ENCODE assay signal across 21 cellular contexts in the genomic region with DNA sequence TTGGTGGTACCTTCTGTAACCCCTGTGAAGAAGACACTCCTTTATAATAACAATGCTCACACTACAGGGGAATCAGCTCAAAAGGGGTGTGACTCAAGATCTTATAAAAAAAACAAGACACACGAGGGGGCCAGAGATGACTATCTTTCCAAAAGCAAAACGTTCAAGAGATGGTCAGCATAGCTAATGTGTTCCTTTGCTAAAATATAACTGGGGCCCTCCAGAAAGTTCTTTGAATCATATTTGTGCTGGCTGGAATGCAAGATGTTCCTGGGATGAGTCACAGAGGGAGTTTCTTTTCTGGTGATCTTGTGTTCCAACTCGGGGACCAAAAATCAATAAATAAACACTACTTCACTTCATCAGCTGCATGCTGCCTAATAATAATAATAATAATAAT. TPM values are rescaled to one million over a fixed set of nuclear protein-coding genes. Genes with fewer than 3 reads are reported as not detected.
DNase-seq lines count a peak whose midpoint lies in the region; ATAC-seq and TF ChIP-seq lines count a peak whose summit lies in the region.
"Had no signal": no experiment of that assay in that cellular context is flagged by ENCODE, and none has a peak within 500 bp of the region (broad histone marks: within the 10 kb centered on the region; RNA-seq: fewer than 3 reads in every experiment).

No MANE protein-coding gene starts in this region.

- H3K4me1 ChIP-seq in breast epithelium: no peaks in the 10 kb centered on the region
- H3K4me1 ChIP-seq: SJCRH30 had no signal

- CTCF ChIA-PET in MCF 10A (lab: Yijun Ruan, JAX): interaction anchor here (0.6 to 2.7 kb wide), 6 partner anchors 9 to 459 kb away, joined by 3 to 10 read pairs (median 3); no protein-coding TSS in a partner anchor

- no peaks in the 10 kb centered on the region for H3K36me3 ChIP-seq in breast epithelium
- H3K36me3 ChIP-seq: SJCRH30 had no signal

- H3K9me3 ChIP-seq in breast epithelium: no peaks in the 10 kb centered on the region
- H3K9me3 ChIP-seq: SJCRH30 had no signal

- DNase-seq in MCF 10A (ENCODE audit: unreplicated experiment) (peak; percentile 17), breast epithelium (ENCODE audit: low spot score in 2 of 2) (no peak), astrocyte of the spinal cord (ENCODE audit: low read depth, low spot score) (peak; percentile 50), hepatic stellate cell (ENCODE audit: low spot score) (peak; percentile 15), SW480 (ENCODE audit: low spot score) (no peak)
- DNase-seq in activated CD4-positive, alpha-beta T cell treated with anti-CD3 and anti-CD28 coated beads for 4 hours: no peak
- DNase-seq: 8988T; activated CD4-positive, CD25-positive, alpha-beta regulatory T cell treated with anti-CD3 and anti-CD28 coated beads, Interleukin-2, amount 50 U/mL, for 72 hours; activated naive CD8-positive, alpha-beta T cell treated with anti-CD3 and anti-CD28 coated beads, Interleukin-2, amount 10 ng/mL, durations not matched to agents 7 days and 5 days; CD4-positive, CD25-positive, alpha-beta regulatory T cell; DMS79; hippocampal formation; KG1; NCI-H1092; NCI-H2107; NCI-H69; SJCRH30 had no signal

- H3K4me3 ChIP-seq in breast epithelium (no peak overlapping the region), astrocyte of the spinal cord (ENCODE audit: low read depth, low read length) (no peak overlapping the region)
- H3K4me3 ChIP-seq: SJCRH30 had no signal

- POLR2A ChIA-PET in MCF 10A (lab: Yijun Ruan, JAX): interaction anchor here (0.5 kb wide), 1 partner anchor 10 kb away, joined by 4 read pairs; no protein-coding TSS in a partner anchor

- H3K4me1 Mint-ChIP-seq in MCF 10A (ENCODE audit: insufficient read depth, unreplicated experiment): no peaks in the 10 kb centered on the region
- H3K4me1 Mint-ChIP-seq: activated naive CD8-positive, alpha-beta T cell treated with anti-CD3 and anti-CD28 coated beads, Interleukin-2, amount 10 ng/mL, durations not matched to agents 7 days and 5 days; CD4-positive, CD25-positive, alpha-beta regulatory T cell had no signal

- ATAC-seq in HG03095 (IDR thresholded peaks at IDR 0.05; ENCODE audit: unreplicated experiment) (no peak), HG03097 (IDR thresholded peaks at IDR 0.05; ENCODE audit: low FRiP score, unreplicated experiment) (no peak)
- ATAC-seq: esophagus mucosa had no signal

- in situ Hi-C loops in astrocyte of the spinal cord (cut with HindIII; ENCODE audit: low sequenced_read_pairs): no loop called here

- no peak for TF ChIP-seq CTCF in MCF 10A (IDR thresholded peaks at IDR 0.05; ENCODE audit: unreplicated experiment)
- no peak for TF ChIP-seq CTCF in breast epithelium (IDR thresholded peaks at IDR 0.05)
- no peak for TF ChIP-seq CTCF in astrocyte of the spinal cord (IDR thresholded peaks at IDR 0.05; ENCODE audit: low read depth, low read length)

- H3K27me3 Mint-ChIP-seq in MCF 10A (ENCODE audit: insufficient read depth, unreplicated experiment): no peaks in the 10 kb centered on the region
- H3K27me3 Mint-ChIP-seq: activated naive CD8-positive, alpha-beta T cell treated with anti-CD3 and anti-CD28 coated beads, Interleukin-2, amount 10 ng/mL, durations not matched to agents 7 days and 5 days; CD4-positive, CD25-positive, alpha-beta regulatory T cell had no signal

- no peaks in the 10 kb centered on the region for H3K36me3 Mint-ChIP-seq in MCF 10A (ENCODE audit: insufficient read depth, unreplicated experiment)
- H3K36me3 Mint-ChIP-seq: activated naive CD8-positive, alpha-beta T cell treated with anti-CD3 and anti-CD28 coated beads, Interleukin-2, amount 10 ng/mL, durations not matched to agents 7 days and 5 days; CD4-positive, CD25-positive, alpha-beta regulatory T cell had no signal

- no peak overlapping the region for H3K4me3 Mint-ChIP-seq in MCF 10A (ENCODE audit: unreplicated experiment)
- H3K4me3 Mint-ChIP-seq: activated naive CD8-positive, alpha-beta T cell treated with anti-CD3 and anti-CD28 coated beads, Interleukin-2, amount 10 ng/mL, durations not matched to agents 7 days and 5 days; CD4-positive, CD25-positive, alpha-beta regulatory T cell had no signal

- BruUV-seq in MCF 10A (replicated peaks; lab: Mats Ljungman, UMichigan): no TSS peak

- no peak for TF ChIP-seq POLR2A in breast epithelium (IDR thresholded peaks at IDR 0.05)

- peaks cover 0 to 50% of the 10 kb centered on the region in 2 donors for H3K27me3 ChIP-seq in breast epithelium
- H3K27me3 ChIP-seq: SJCRH30 had no signal

- H3K9me3 Mint-ChIP-seq in MCF 10A (ENCODE audit: unreplicated experiment): peaks cover 13% of the 10 kb centered on the region
- H3K9me3 Mint-ChIP-seq: activated naive CD8-positive, alpha-beta T cell treated with anti-CD3 and anti-CD28 coated beads, Interleukin-2, amount 10 ng/mL, durations not matched to agents 7 days and 5 days had no signal

- intact Hi-C loops in MCF 10A (cut with micrococcal nuclease) (no loop called here), breast epithelium (cut with DNase I; ENCODE audit: low total_unique reads) (no loop called here)

- H3K27ac Mint-ChIP-seq in MCF 10A (ENCODE audit: low read depth, unreplicated experiment): no peak overlapping the region
- H3K27ac Mint-ChIP-seq: activated naive CD8-positive, alpha-beta T cell treated with anti-CD3 and anti-CD28 coated beads, Interleukin-2, amount 10 ng/mL, durations not matched to agents 7 days and 5 days; progenitor cell of endocrine pancreas had no signal

- H3K27ac ChIP-seq in breast epithelium: peak overlapping the region in 1 of 2 donors; percentile 52
- H3K27ac ChIP-seq: SJCRH30 had no signal

RNA-seq across cellular contexts. Expression of a gene that starts 46.5 kb away (rescaled TPM):
- total RNA-seq in MCF 10A (2022) (not detected in 2 replicates), breast epithelium (10 to 100 TPM; 12.0 to 38.9 (median 18.0) TPM)
- total RNA-seq: activated naive CD8-positive, alpha-beta T cell treated with anti-CD3 and anti-CD28 coated beads, Interleukin-2, amount 10 ng/mL, durations not matched to agents 7 days and 5 days; SJCRH30 had no signal

Comparison
In these comparisons a context has a peak if more than half of its experiments do, and no peak if none do; other contexts are left out.
1. DNase-seq: peak in MCF 10A (single experiment), astrocyte of the spinal cord (single experiment) and hepatic stellate cell (single experiment); none in breast epithelium (0 of 2), activated CD4-positive, alpha-beta T cell treated with anti-CD3 and anti-CD28 coated beads for 4 hours (0 of 2) and SW480 (single experiment).
2. RNA of a gene that starts 46.5 kb away (total RNA-seq): 12.0 to 38.9 TPM in breast epithelium; not detected in MCF 10A; every median in the first group is over 10 times any median in the second.